In genomic region chr16:19967561-19967960, GRCh38 we compare ENCODE assay signal across 25 cellular contexts.
"Had no signal": no experiment of that assay in that cellular context is flagged by ENCODE, and none has a peak within 500 bp of the region (broad histone marks: within the 10 kb centered on the region; RNA-seq: fewer than 3 reads in every experiment).

No MANE protein-coding gene starts in this region.

- H3K27me3 Mint-ChIP-seq: activated naive CD8-positive, alpha-beta T cell treated with anti-CD3 and anti-CD28 coated beads, Interleukin-2, amount 10 ng/mL, durations not matched to agents 7 days and 5 days had no signal

- H3K36me3 Mint-ChIP-seq: activated CD4-positive, alpha-beta memory T cell treated with anti-CD3 and anti-CD28 coated beads for 36 hours; activated naive CD8-positive, alpha-beta T cell treated with anti-CD3 and anti-CD28 coated beads, Interleukin-2, amount 10 ng/mL, durations not matched to agents 7 days and 5 days; natural killer cell treated with Interleukin-12 subunit alpha and Interleukin-12 subunit beta and Interleukin-15 and Interleukin-18, amount 100 ng/mL, for 72 hours; stimulated activated effector memory CD8-positive, alpha-beta T cell treated with anti-CD3 and anti-CD28 coated beads, Interleukin-12 subunit alpha, Interleukin-12 subunit beta, amount 100 ng/mL, for 72 hours had no signal

- H3K27ac ChIP-seq: breast epithelium, colonic mucosa, esophagus squamous epithelium, gastrocnemius medialis, neutrophil, pancreas, psoas muscle, tibial artery had no signal

- H3K4me1 Mint-ChIP-seq: activated B cell treated with CpG ODN at 0.5 μM for 24 hours; activated naive CD8-positive, alpha-beta T cell treated with anti-CD3 and anti-CD28 coated beads, Interleukin-2, amount 10 ng/mL, durations not matched to agents 7 days and 5 days; central memory CD8-positive, alpha-beta T cell; endodermal cell; stimulated activated effector memory CD8-positive, alpha-beta T cell treated with anti-CD3 and anti-CD28 coated beads, Interleukin-12 subunit alpha, Interleukin-12 subunit beta, amount 100 ng/mL, for 72 hours; stimulated activated naive CD8-positive, alpha-beta T cell treated with anti-CD3 and anti-CD28 coated beads, Interleukin-15, amount 100 ng/mL, for 72 hours had no signal

- DNase-seq: activated B cell treated with CpG ODN at 0.5 μM for 24 hours; activated CD4-positive, alpha-beta memory T cell treated with anti-CD3 and anti-CD28 coated beads for 36 hours; activated CD4-positive, alpha-beta T cell treated with anti-CD3 and anti-CD28 coated beads for 4 hours; activated naive CD4-positive, alpha-beta T cell treated with anti-CD3 and anti-CD28 coated beads for 36 hours; activated naive CD8-positive, alpha-beta T cell treated with anti-CD3 and anti-CD28 coated beads, Interleukin-2, amount 10 ng/mL, durations not matched to agents 7 days and 5 days; activated T-cell treated with anti-CD3 and anti-CD28 coated beads, Interleukin-2, amount 50 U/mL, for 48 hours; amniotic stem cell; colonic mucosa; endodermal cell; esophagus squamous epithelium; gastrocnemius medialis; islet precursor cell; left cardiac atrium; pancreas; psoas muscle; right cardiac atrium; stimulated activated CD4-positive, alpha-beta T cell treated with anti-CD3 and anti-CD28 coated beads, Interleukin-12 subunit alpha, Interleukin-12 subunit beta, amount 100 ng/mL, for 4 hours; stimulated activated naive CD8-positive, alpha-beta T cell treated with anti-CD3 and anti-CD28 coated beads, Interleukin-15, amount 100 ng/mL, for 72 hours; T-helper 9 cell; tibial artery had no signal

- H3K27ac Mint-ChIP-seq: activated B cell treated with CpG ODN at 0.5 μM for 24 hours; activated CD4-positive, alpha-beta memory T cell treated with anti-CD3 and anti-CD28 coated beads for 36 hours; activated naive CD4-positive, alpha-beta T cell treated with anti-CD3 and anti-CD28 coated beads for 36 hours; activated naive CD8-positive, alpha-beta T cell treated with anti-CD3 and anti-CD28 coated beads, Interleukin-2, amount 10 ng/mL, durations not matched to agents 7 days and 5 days; endodermal cell; natural killer cell treated with Interleukin-12 subunit alpha and Interleukin-12 subunit beta and Interleukin-15 and Interleukin-18, amount 100 ng/mL, for 72 hours; stimulated activated effector memory CD8-positive, alpha-beta T cell treated with anti-CD3 and anti-CD28 coated beads, Interleukin-12 subunit alpha, Interleukin-12 subunit beta, amount 100 ng/mL, for 72 hours; stimulated activated naive CD8-positive, alpha-beta T cell treated with anti-CD3 and anti-CD28 coated beads, Interleukin-15, amount 100 ng/mL, for 72 hours had no signal

- H3K4me3 ChIP-seq: breast epithelium, colonic mucosa, esophagus squamous epithelium, gastrocnemius medialis, pancreas, psoas muscle, tibial artery had no signal

- H3K4me3 Mint-ChIP-seq: activated B cell treated with CpG ODN at 0.5 μM for 24 hours; activated CD4-positive, alpha-beta memory T cell treated with anti-CD3 and anti-CD28 coated beads for 36 hours; activated naive CD4-positive, alpha-beta T cell treated with anti-CD3 and anti-CD28 coated beads for 36 hours; activated naive CD8-positive, alpha-beta T cell treated with anti-CD3 and anti-CD28 coated beads, Interleukin-2, amount 10 ng/mL, durations not matched to agents 7 days and 5 days; central memory CD8-positive, alpha-beta T cell; endodermal cell; natural killer cell treated with Interleukin-12 subunit alpha and Interleukin-12 subunit beta and Interleukin-15 and Interleukin-18, amount 100 ng/mL, for 72 hours; stimulated activated effector memory CD8-positive, alpha-beta T cell treated with anti-CD3 and anti-CD28 coated beads, Interleukin-12 subunit alpha, Interleukin-12 subunit beta, amount 100 ng/mL, for 72 hours; stimulated activated naive CD8-positive, alpha-beta T cell treated with anti-CD3 and anti-CD28 coated beads, Interleukin-15, amount 100 ng/mL, for 72 hours had no signal

- H3K9me3 Mint-ChIP-seq: activated B cell treated with CpG ODN at 0.5 μM for 24 hours; activated CD4-positive, alpha-beta memory T cell treated with anti-CD3 and anti-CD28 coated beads for 36 hours; activated naive CD4-positive, alpha-beta T cell treated with anti-CD3 and anti-CD28 coated beads for 36 hours; activated naive CD8-positive, alpha-beta T cell treated with anti-CD3 and anti-CD28 coated beads, Interleukin-2, amount 10 ng/mL, durations not matched to agents 7 days and 5 days; central memory CD8-positive, alpha-beta T cell; natural killer cell treated with Interleukin-12 subunit alpha and Interleukin-12 subunit beta and Interleukin-15 and Interleukin-18, amount 100 ng/mL, for 72 hours; stimulated activated effector memory CD8-positive, alpha-beta T cell treated with anti-CD3 and anti-CD28 coated beads, Interleukin-12 subunit alpha, Interleukin-12 subunit beta, amount 100 ng/mL, for 72 hours; stimulated activated naive CD8-positive, alpha-beta T cell treated with anti-CD3 and anti-CD28 coated beads, Interleukin-15, amount 100 ng/mL, for 72 hours had no signal
